In the genomic region with DNA sequence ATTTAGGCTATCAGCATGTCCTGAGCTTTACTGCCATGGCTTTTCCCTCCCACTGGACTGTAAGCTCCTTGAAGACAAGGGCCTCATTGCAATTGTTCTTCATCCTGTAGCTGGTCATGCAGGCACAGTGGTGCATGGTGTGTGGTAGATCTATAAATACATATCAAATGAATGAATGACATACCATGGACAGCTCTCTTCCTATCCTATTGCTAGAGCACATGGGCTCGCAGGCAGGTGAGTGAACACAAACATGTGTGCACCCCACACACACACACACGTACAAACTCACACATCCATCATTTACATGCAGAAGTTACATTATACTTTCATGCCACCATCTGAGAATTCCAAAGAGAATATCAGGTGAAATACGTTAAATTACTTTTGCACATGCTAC, we compare ENCODE assay signal across 12 cellular contexts.
DNase-seq lines count a peak whose midpoint lies in the region; ATAC-seq, FAIRE-seq and TF ChIP-seq lines count a peak whose summit lies in the region.
"Had no signal": no experiment of that assay in that cellular context is flagged by ENCODE, and none has a peak within 500 bp of the region (broad histone marks: within the 10 kb centered on the region; RNA-seq: fewer than 3 reads in every experiment).

No MANE protein-coding gene starts in this region.

- H3K4me3 ChIP-seq in A549 (no peak overlapping the region), DOHH2 (ENCODE audit: low read length) (peak overlapping the region; percentile 29), endothelial cell of umbilical vein (replicated peaks in 1 of 3; ENCODE audit: insufficient read depth in 1 of 3, low read depth in 1 of 3, low read length in 3 of 3) (no peak overlapping the region)

- CTCF ChIA-PET in A549 (lab: Yijun Ruan, JAX) (interaction anchor here (0.6 to 0.9 kb wide), 2 partner anchors 11 to 179 kb away, joined by 3 read pairs; no protein-coding TSS in a partner anchor), endothelial cell of umbilical vein (lab: Charles Lee) (interaction anchor here (0.6 to 2.7 kb wide), 3 partner anchors 10 to 179 kb away, joined by 3 to 12 read pairs (median 12); no protein-coding TSS in a partner anchor)

- H3K4me1 ChIP-seq in A549: peaks cover 13% of the 10 kb centered on the region
- peaks cover 44% of the 10 kb centered on the region for H3K4me1 ChIP-seq in DOHH2 (ENCODE audit: control insufficient read depth, low read length)
- H3K4me1 ChIP-seq in endothelial cell of umbilical vein (ENCODE audit: control insufficient read depth, extremely low read depth, insufficient read depth, low read length): peaks cover 14% of the 10 kb centered on the region

- no peak for TF ChIP-seq RAD21 in A549 (conservative IDR thresholded peaks at IDR 0.05 in 1 of 2, IDR thresholded peaks at IDR 0.05 in 1 of 2)

- no peaks in the 10 kb centered on the region for H3K79me2 ChIP-seq in DOHH2 (ENCODE audit: control insufficient read depth, low read length)
- H3K79me2 ChIP-seq in endothelial cell of umbilical vein (ENCODE audit: control insufficient read depth, insufficient read depth, low read length): no peaks in the 10 kb centered on the region

- H3K27ac ChIP-seq in A549: no peak overlapping the region
- 0 out of 2 replicates have a peak overlapping the region, but pooled peaks have one; percentile 0 for H3K27ac ChIP-seq in DOHH2 (ENCODE audit: low read depth, low read length)
- no peak overlapping the region for H3K27ac ChIP-seq in endothelial cell of umbilical vein (ENCODE audit: insufficient read depth, low read depth, low read length)

- H2AFZ ChIP-seq in endothelial cell of umbilical vein (ENCODE audit: low read depth, low read length): no peak overlapping the region

- 59% methylated on average over 3 of the region's 3 CpGs for WGBS in A549 (ENCODE audit: missing lambda C conversion rate)

- H3K4me2 ChIP-seq in A549 (no peak overlapping the region), DOHH2 (ENCODE audit: low read length) (peak overlapping the region; percentile 37), endothelial cell of umbilical vein (ENCODE audit: insufficient read depth, low read length) (peak overlapping the region; percentile 53)

- intact Hi-C loops in endothelial cell of umbilical vein (cut with micrococcal nuclease): no loop called here

- TF ChIP-seq CTCF in A549 (IDR thresholded peaks at IDR 0.05) (no peak), DOHH2 (IDR thresholded peaks at IDR 0.05; ENCODE audit: low read depth, low read length, poor library complexity, severe bottlenecking) (no peak), endothelial cell of umbilical vein (IDR thresholded peaks at IDR 0.05; ENCODE audit: extremely low read depth in 1 of 2, insufficient read depth in 1 of 2, low read depth in 1 of 2, low read length in 2 of 2) (no peak)

- dilution Hi-C loops in endothelial cell of umbilical vein (cut with MboI; ENCODE audit: extremely low pct_ligation_motif_present, low sequenced_read_pairs): no loop called here

- H3K9me3 ChIP-seq in A549: no peaks in the 10 kb centered on the region
- no peaks in the 10 kb centered on the region for H3K9me3 ChIP-seq in DOHH2 (ENCODE audit: control insufficient read depth, insufficient read depth, low read length)
- H3K9me3 ChIP-seq in endothelial cell of umbilical vein (replicated peaks; ENCODE audit: control insufficient read depth, insufficient read depth, low read length): no peaks in the 10 kb centered on the region

- TF ChIP-seq POLR2A in A549 (IDR thresholded peaks at IDR 0.05; ENCODE audit: low read length) (no peak), endothelial cell of umbilical vein (IDR thresholded peaks at IDR 0.05; ENCODE audit: low read depth, low read length) (no peak)

- FAIRE-seq in A549 (lab: Jason Lieb, UNC) (no peak), RCC 7860 (lab: Jason Lieb, UNC) (no peak), endothelial cell of umbilical vein (lab: Jason Lieb, UNC) (no peak)
- FAIRE-seq: colon had no signal

- peaks cover 12% of the 10 kb centered on the region for H3F3A ChIP-seq in DOHH2 (ENCODE audit: control insufficient read depth, insufficient read depth)

- H3K9me2 ChIP-seq in DOHH2 (replicated peaks; ENCODE audit: control insufficient read depth, low read length): no peaks in the 10 kb centered on the region

- H3K9ac ChIP-seq in endothelial cell of umbilical vein (replicated peaks; ENCODE audit: extremely low read depth, insufficient read depth, low read length): no peak overlapping the region

- POLR2A ChIA-PET in A549 (lab: Yijun Ruan, JAX) (interaction anchor here (0.6 kb wide), 1 partner anchor 302 kb away, joined by 3 read pairs; no protein-coding TSS in a partner anchor), endothelial cell of umbilical vein (lab: Charles Lee) (no interaction called here)

- no peaks in the 10 kb centered on the region for H3K36me3 ChIP-seq in DOHH2 (ENCODE audit: control insufficient read depth, low read length)
- no peaks in the 10 kb centered on the region for H3K36me3 ChIP-seq in endothelial cell of umbilical vein (ENCODE audit: control insufficient read depth in 2 of 2, extremely low read depth in 1 of 2, insufficient read depth in 2 of 2, low read length in 2 of 2)

- H3K27me3 ChIP-seq in DOHH2 (ENCODE audit: control insufficient read depth, low read length) (no peaks in the 10 kb centered on the region), endothelial cell of umbilical vein (ENCODE audit: control insufficient read depth in 2 of 2, insufficient read depth in 2 of 2, low read length in 2 of 2) (no peaks in the 10 kb centered on the region)

- H4K20me1 ChIP-seq in DOHH2 (ENCODE audit: control insufficient read depth, insufficient read depth, low read depth, low read length) (no peaks in the 10 kb centered on the region), endothelial cell of umbilical vein (replicated peaks; ENCODE audit: control insufficient read depth, extremely low read depth, insufficient read depth, low read length) (no peaks in the 10 kb centered on the region)

- no peaks in the 10 kb centered on the region for H3K9me1 ChIP-seq in endothelial cell of umbilical vein (replicated peaks; ENCODE audit: control insufficient read depth, extremely low read depth, insufficient read depth, low read length)

- TF ChIP-seq EP300 in A549 (IDR thresholded peaks at IDR 0.05): no peak

- BruUV-seq in endothelial cell of umbilical vein (replicated peaks; lab: Mats Ljungman, UMichigan): no TSS peak

- DNase-seq in A549 (ENCODE audit: low read depth in 1 of 2, low spot score in 1 of 2) (no peak), RCC 7860 (ENCODE audit: low spot score) (peak; percentile 5), endothelial cell of umbilical vein (ENCODE audit: low read depth, low spot score) (no peak), NCI-H748 (lab: John Stamatoyannopoulos, UW; ENCODE audit: unreplicated experiment) (no peak)
- DNase-seq: activated effector memory CD4-positive, alpha-beta T cell treated with Interleukin-2 at 50 U/mL for 16 hours; GOT3; NCI-H2107 had no signal

- ATAC-seq in A549: no peak
- no peak for ATAC-seq in GM21737 (IDR thresholded peaks at IDR 0.05; ENCODE audit: unreplicated experiment)
- no peak for ATAC-seq in GM18517 (IDR thresholded peaks at IDR 0.05; ENCODE audit: unreplicated experiment)
- no peak for ATAC-seq in HG03159 (IDR thresholded peaks at IDR 0.05; ENCODE audit: unreplicated experiment)

TF ChIP-seq in endothelial cell of umbilical vein, 7 proteins besides CTCF, POLR2A, EP300 and RAD21:
- TF ChIP-seq GATA2 (IDR thresholded peaks at IDR 0.05; ENCODE audit: insufficient read depth, insufficient read length, low read depth, low read length): no peak
- no peak for TF ChIP-seq MYC (IDR thresholded peaks at IDR 0.05; ENCODE audit: low read depth, low read length)
- TF ChIP-seq, protein P1, sequence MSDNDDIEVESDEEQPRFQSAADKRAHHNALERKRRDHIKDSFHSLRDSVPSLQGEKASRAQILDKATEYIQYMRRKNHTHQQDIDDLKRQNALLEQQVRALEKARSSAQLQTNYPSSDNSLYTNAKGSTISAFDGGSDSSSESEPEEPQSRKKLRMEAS (IDR thresholded peaks at IDR 0.05; ENCODE audit: insufficient read depth, insufficient read length): no peak
- no peak for TF ChIP-seq POLR2AphosphoS5 (IDR thresholded peaks at IDR 0.05; ENCODE audit: insufficient read depth, low read depth, low read length)
- no peak for TF ChIP-seq FOS (IDR thresholded peaks at IDR 0.05; ENCODE audit: borderline replicate concordance, insufficient read depth, low read length)
- no peak for TF ChIP-seq JUN (IDR thresholded peaks at IDR 0.05; ENCODE audit: borderline replicate concordance, insufficient read depth, insufficient read length, low read depth)
- TF ChIP-seq EZH2 (IDR thresholded peaks at IDR 0.05; ENCODE audit: borderline replicate concordance, low read depth, low read length, severe bottlenecking): no peak
